In the genomic region with DNA sequence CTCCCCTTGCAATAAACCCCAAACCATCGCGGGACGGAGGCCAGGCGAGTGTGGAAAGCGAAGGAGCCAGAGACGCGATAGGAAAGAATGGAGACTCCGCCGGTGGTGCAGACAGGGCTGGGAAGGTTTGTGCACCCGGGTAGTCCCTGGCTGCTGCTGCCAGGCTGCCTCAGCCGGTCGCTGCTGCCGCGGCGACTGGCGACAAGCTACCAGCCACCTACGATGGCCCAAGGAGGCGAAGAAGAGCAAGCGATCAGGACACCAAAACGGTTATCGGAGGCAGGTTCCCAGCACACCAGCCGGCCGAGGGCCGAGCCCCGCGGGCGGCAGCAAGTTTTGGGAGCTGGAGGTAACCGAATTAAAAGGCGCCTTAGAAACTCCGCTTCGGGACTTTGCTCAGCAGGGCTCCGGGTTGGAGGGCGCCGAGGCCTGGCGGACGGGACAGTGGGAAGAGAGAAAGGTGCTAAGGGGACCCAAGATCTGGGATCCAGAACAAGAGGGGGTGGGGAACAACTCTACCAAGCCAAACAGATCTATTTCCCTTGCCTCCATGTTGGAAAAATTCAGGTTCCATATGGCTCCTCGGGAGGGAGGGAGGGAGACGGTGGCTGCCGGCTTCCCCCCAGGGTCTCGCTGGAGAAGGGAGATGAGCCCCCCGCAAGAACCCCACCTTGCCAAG, we compare ENCODE assay signal across 9 cellular contexts. TPM values are rescaled to one million over a fixed set of nuclear protein-coding genes. Genes with fewer than 3 reads are reported as not detected.
DNase-seq lines count a peak whose midpoint lies in the region; ATAC-seq, FAIRE-seq and TF ChIP-seq lines count a peak whose summit lies in the region.
"Had no signal": no experiment of that assay in that cellular context is flagged by ENCODE, and none has a peak within 500 bp of the region (broad histone marks: within the 10 kb centered on the region; RNA-seq: fewer than 3 reads in every experiment).

No MANE protein-coding gene starts in this region.

- peak overlapping the region; percentile 37; the same call in 1 of the 2 replicates for H3K4me3 ChIP-seq in H7 (ENCODE audit: insufficient read depth, low read depth, low read length)
- peak overlapping the region; percentile 57 to 60 for H3K4me3 ChIP-seq in gastroesophageal sphincter
- H3K4me3 ChIP-seq in neuronal stem cell (ENCODE audit: low read length in 2 of 2): peak overlapping the region in 1 of 2 donors; percentile 38

- H3K23ac ChIP-seq in neuronal stem cell (ENCODE audit: low read depth, low read length, poor library complexity): no peak overlapping the region

- no peak for TF ChIP-seq EP300 in gastroesophageal sphincter (IDR thresholded peaks at IDR 0.05)

- H2BK15ac ChIP-seq in neuronal stem cell (ENCODE audit: low read length): no peak overlapping the region

- no peak for TF ChIP-seq CTCF in gastroesophageal sphincter (IDR thresholded peaks at IDR 0.05)

- H2AFZ ChIP-seq in neuronal stem cell (ENCODE audit: low read length): peak overlapping the region; percentile 59

- no peak overlapping the region for H3K4me2 ChIP-seq in neuronal stem cell (ENCODE audit: insufficient read depth, low read length, poor library complexity, severe bottlenecking)

- peak overlapping the region; percentile 77 for H3K27ac Mint-ChIP-seq in T-helper 17 cell

- no peak overlapping the region for H3K9ac ChIP-seq in neuronal stem cell (ENCODE audit: low read depth, low read length, poor library complexity)

- DNase-seq in H7 (peak; percentile 80), T-helper 17 cell (no peak), neuronal stem cell (ENCODE audit: low spot score) (no peak), hypothalamus (lab: John Stamatoyannopoulos, UW) (no peak), NCI-H2029 (lab: John Stamatoyannopoulos, UW) (no peak), H54 (ENCODE audit: insufficient read length, low spot score) (no peak)
- no peak for DNase-seq in stimulated activated naive CD4-positive, alpha-beta T cell treated with Interleukin-2 at 50 U/mL for 16 hours (lab: John Stamatoyannopoulos, UW)
- DNase-seq: stimulated activated CD4-positive, alpha-beta T cell treated with anti-CD3 and anti-CD28 coated beads, Interleukin-1b, Interleukin-23, amount 100 ng/mL, for 48 hours had no signal

- no peak overlapping the region for H4K8ac ChIP-seq in neuronal stem cell (ENCODE audit: low read depth, low read length)

- H3K36me3 Mint-ChIP-seq in T-helper 17 cell (ENCODE audit: low read depth): peaks cover 5% of the 10 kb centered on the region

- H3K4me3 Mint-ChIP-seq in T-helper 17 cell: peak overlapping the region; percentile 47

- H3K27me3 ChIP-seq in H7 (ENCODE audit: control insufficient read depth, insufficient read depth, low read length) (peaks cover 98% of the 10 kb centered on the region), gastroesophageal sphincter (no peaks in the 10 kb centered on the region), neuronal stem cell (ENCODE audit: control insufficient read depth in 3 of 3, insufficient read depth in 3 of 3, low read depth in 1 of 3, low read length in 3 of 3) (peaks cover 69 to 98% (median 87%) of the 10 kb centered on the region in 3 experiments)

- no peaks in the 10 kb centered on the region for H3K9me3 ChIP-seq in T-helper 17 cell (ENCODE audit: control insufficient read depth, low read length, poor library complexity, severe bottlenecking)
- no peaks in the 10 kb centered on the region for H3K9me3 ChIP-seq in gastroesophageal sphincter
- H3K9me3 ChIP-seq in neuronal stem cell (replicated peaks in 1 of 2; ENCODE audit: control insufficient read depth in 2 of 2, insufficient read depth in 1 of 2, low read depth in 1 of 2, low read length in 2 of 2): peaks cover 0 to 2% of the 10 kb centered on the region in 2 donors

- peaks cover 12% of the 10 kb centered on the region for H3K4me1 Mint-ChIP-seq in T-helper 17 cell

- no peak overlapping the region for H2BK5ac ChIP-seq in neuronal stem cell (ENCODE audit: low read length)

- H3K79me1 ChIP-seq in neuronal stem cell (ENCODE audit: low read depth, low read length): peaks cover 2% of the 10 kb centered on the region

- H2BK120ac ChIP-seq in neuronal stem cell (ENCODE audit: low read depth, low read length): no peak overlapping the region

- H3K4me1 ChIP-seq in gastroesophageal sphincter (peaks cover 0 to 97% (median 37%) of the 10 kb centered on the region in 3 donors), neuronal stem cell (ENCODE audit: control insufficient read depth in 2 of 2, insufficient read depth in 1 of 2, low read depth in 1 of 2, low read length in 2 of 2) (no peaks in the 10 kb centered on the region)

- no peak overlapping the region for H3K14ac ChIP-seq in neuronal stem cell (ENCODE audit: low read length)

- no peak overlapping the region for H2BK12ac ChIP-seq in neuronal stem cell (ENCODE audit: low read length)

- H2AK5ac ChIP-seq in neuronal stem cell (ENCODE audit: low read depth, low read length): no peak overlapping the region

- peak overlapping the region; percentile 90 to 98 (median 97) for H3K27ac ChIP-seq in gastroesophageal sphincter
- no peak overlapping the region for H3K27ac ChIP-seq in neuronal stem cell (replicated peaks; ENCODE audit: low read length)

- H3K4ac ChIP-seq in neuronal stem cell (ENCODE audit: low read length): no peak overlapping the region

- FAIRE-seq in H54 (lab: Jason Lieb, UNC): no peak

- H3K36me3 ChIP-seq in H7 (replicated peaks; ENCODE audit: control insufficient read depth, insufficient read depth, low read length) (no peaks in the 10 kb centered on the region), gastroesophageal sphincter (peaks cover 0 to 25% of the 10 kb centered on the region in 2 donors), neuronal stem cell (replicated peaks in 1 of 2; ENCODE audit: control insufficient read depth in 2 of 2, insufficient read depth in 2 of 2, low read length in 2 of 2) (no peaks in the 10 kb centered on the region)

- peaks cover 32% of the 10 kb centered on the region for H3K27me3 Mint-ChIP-seq in T-helper 17 cell

- no peak overlapping the region for H3K18ac ChIP-seq in neuronal stem cell (ENCODE audit: low read length)

- H4K91ac ChIP-seq in neuronal stem cell (ENCODE audit: low read depth, low read length, poor library complexity): no peak overlapping the region

- ATAC-seq in T-helper 17 cell: no peak
- ATAC-seq in gastroesophageal sphincter: no peak

- WGBS in gastroesophageal sphincter (ENCODE audit: low coverage in 1 of 2), 2 donors: 10 to 46% methylated on average over 6 to 30 of the region's 41 CpGs
- no CpG with 5 or more reads among the region's 41 CpGs for WGBS in neuronal stem cell (ENCODE audit: extremely low coverage in 2 of 2, insufficient read length in 2 of 2, insufficient replicate concordance in 1 of 2), 2 donors

- TF ChIP-seq POLR2A in gastroesophageal sphincter (IDR thresholded peaks at IDR 0.05): no peak
- TF ChIP-seq POLR2A in H54 (IDR thresholded peaks at IDR 0.05; ENCODE audit: low read depth, low read length): no peak

RNA-seq across cellular contexts. Expression of gene HOXB2, which starts 9.6 kb away (rescaled TPM):
- total RNA-seq in H7 (2014; rRNA removed; shearing (Covaris generic)): 11.8 and 16.1 TPM in 2 replicates
- total RNA-seq in T-helper 17 cell: 10 to 100 TPM in 1 of 2 donors, 1 to 10 TPM in 1; 4.5 to 18.8 TPM
- 10 to 100 TPM; 28.7 to 65.2 (median 38.8) TPM for total RNA-seq in gastroesophageal sphincter
- not detected for polyA plus RNA-seq in neuronal stem cell (2013, experiment 1 of 2)
- not detected for polyA plus RNA-seq in neuronal stem cell (2013, experiment 2 of 2)

RNA-seq across cellular contexts. Expression of gene HOXB4, which starts 23.6 kb away (rescaled TPM):
- 0.03 TPM in 1 of 2 replicates, not detected in the other for total RNA-seq in H7 (2014; rRNA removed; shearing (Covaris generic))
- total RNA-seq in T-helper 17 cell (1 to 10 TPM in 1 of 2 donors, under 1 TPM in 1; 0.91 to 1.8 TPM), gastroesophageal sphincter (10 to 100 TPM in 1 of 4 donors, 1 to 10 TPM in 3; 3.0 to 12.9 (median 6.9) TPM)
- polyA plus RNA-seq in neuronal stem cell (2013, experiment 1 of 2): not detected
- polyA plus RNA-seq in neuronal stem cell (2013, experiment 2 of 2): not detected

RNA-seq across cellular contexts. Expression of gene HOXB1, which starts 23.7 kb away (rescaled TPM):
- total RNA-seq in H7 (2014; rRNA removed; shearing (Covaris generic)): 4.5 and 6.4 TPM in 2 replicates
- total RNA-seq in T-helper 17 cell (not detected), gastroesophageal sphincter (not detected)
- not detected for polyA plus RNA-seq in neuronal stem cell (2013, experiment 1 of 2)
- polyA plus RNA-seq in neuronal stem cell (2013, experiment 2 of 2): not detected

RNA-seq across cellular contexts. Expression of gene HOXB3, which starts 35.5 kb away (rescaled TPM):
- 4.5 and 6.8 TPM in 2 replicates for total RNA-seq in H7 (2014; rRNA removed; shearing (Covaris generic))
- total RNA-seq in T-helper 17 cell (1 to 10 TPM; 1.7 to 4.6 TPM), gastroesophageal sphincter (10 to 100 TPM; 11.4 to 48.7 (median 24.2) TPM)
- not detected for polyA plus RNA-seq in neuronal stem cell (2013, experiment 1 of 2)
- polyA plus RNA-seq in neuronal stem cell (2013, experiment 2 of 2): not detected

RNA-seq across cellular contexts. Expression of gene HOXB5, which starts 39.0 kb away (rescaled TPM):
- total RNA-seq in H7 (2014; rRNA removed; shearing (Covaris generic)): not detected in 2 replicates
- not detected for total RNA-seq in T-helper 17 cell
- 1 to 10 TPM in 3 of 4 donors, under 1 TPM in 1; 0.27 to 2.7 (median 1.4) TPM for total RNA-seq in gastroesophageal sphincter
- polyA plus RNA-seq in neuronal stem cell (2013, experiment 1 of 2): not detected
- not detected for polyA plus RNA-seq in neuronal stem cell (2013, experiment 2 of 2)
